Comparison of ENCODE assay signal across 21 cellular contexts in genomic region chr16:64398795-64399194, GRCh38.
DNase-seq lines count a peak whose midpoint lies in the region; ATAC-seq, FAIRE-seq and TF ChIP-seq lines count a peak whose summit lies in the region.
"Had no signal": no experiment of that assay in that cellular context is flagged by ENCODE, and none has a peak within 500 bp of the region (broad histone marks: within the 10 kb centered on the region; RNA-seq: fewer than 3 reads in every experiment).

No MANE protein-coding gene starts in this region.

- 80% methylated on average over 5 of the region's 5 CpGs for WGBS in esophagus muscularis mucosa

- no peaks in the 10 kb centered on the region for H4K20me1 ChIP-seq in PC-3 (ENCODE audit: low read length)

- TF ChIP-seq POLR2A in vagina (IDR thresholded peaks at IDR 0.05) (no peak), esophagus muscularis mucosa (IDR thresholded peaks at IDR 0.05; ENCODE audit: low read depth) (no peak), breast epithelium (IDR thresholded peaks at IDR 0.05) (no peak)

- no peak for TF ChIP-seq EP300 in esophagus muscularis mucosa (IDR thresholded peaks at IDR 0.05)

- no peaks in the 10 kb centered on the region for H3K9me2 ChIP-seq in PC-3 (replicated peaks; ENCODE audit: low read length)

- ATAC-seq in PC-3 (peak; percentile 96), HG02884 (IDR thresholded peaks at IDR 0.05; ENCODE audit: unreplicated experiment) (no peak)
- ATAC-seq: Panc1 had no signal

- no peak overlapping the region for H2AFZ ChIP-seq in PC-3 (ENCODE audit: low read length)

- no TSS peak for BruUV-seq in PC-3 (replicated peaks; lab: Mats Ljungman, UMichigan)

- DNase-seq in ELR (ENCODE audit: low read depth): peak; percentile 51
- DNase-seq in PC-3: peak; percentile 72
- peak; percentile 89 for DNase-seq in bronchial epithelial cell (ENCODE audit: low read depth)
- DNase-seq in lung microvascular endothelial cell (ENCODE audit: low read depth in 2 of 2): peak; percentile 12 to 16
- DNase-seq in vagina (ENCODE audit: extremely low spot score in 2 of 2): no peak
- no peak for DNase-seq in esophagus muscularis mucosa (ENCODE audit: extremely low spot score)
- DNase-seq in breast epithelium (ENCODE audit: low spot score in 2 of 2): no peak
- DNase-seq: AML-193; C1 segment of cervical spinal cord; CD8-positive, alpha-beta memory T cell; KBM-7; NCI-H1092; NCI-H1436 treated with DMSO at 0.1 percent for 48 hours; NCI-H2029; NCI-H2227 treated with DMSO at 0.1 percent for 48 hours; NCI-H510A; NCI-H748 treated with DMSO at 0.1 percent for 48 hours; NK-92 treated with Interleukin-12 subunit alpha and Interleukin-12 subunit beta, amount 100 ng/mL, for 24 hours had no signal

- FAIRE-seq in bronchial epithelial cell (lab: Jason Lieb, UNC): no peak
- FAIRE-seq: H54 had no signal

- intact Hi-C loops in PC-3 (cut with micrococcal nuclease): no loop called here
- intact Hi-C loops in vagina (cut with DNase I): no loop called here
- intact Hi-C loops in esophagus muscularis mucosa (cut with DNase I): no loop called here
- intact Hi-C loops in breast epithelium (cut with DNase I; ENCODE audit: low total_unique reads): no loop called here

- H3K9me3 ChIP-seq in PC-3 (ENCODE audit: low read length) (no peaks in the 10 kb centered on the region), vagina (no peaks in the 10 kb centered on the region), esophagus muscularis mucosa (no peaks in the 10 kb centered on the region), breast epithelium (no peaks in the 10 kb centered on the region)

- H3K36me3 ChIP-seq in PC-3 (ENCODE audit: low read depth, low read length): no peaks in the 10 kb centered on the region
- no peaks in the 10 kb centered on the region for H3K36me3 ChIP-seq in bronchial epithelial cell (ENCODE audit: control insufficient read depth, insufficient read depth, low read length)
- H3K36me3 ChIP-seq in vagina: no peaks in the 10 kb centered on the region
- H3K36me3 ChIP-seq in esophagus muscularis mucosa: no peaks in the 10 kb centered on the region
- H3K36me3 ChIP-seq in breast epithelium: no peaks in the 10 kb centered on the region

- H3F3A ChIP-seq in PC-3 (ENCODE audit: low read length, unreplicated experiment): no peaks in the 10 kb centered on the region

- CTCF ChIA-PET in PC-3 (lab: Charles Lee): no interaction called here

- peaks cover 31% of the 10 kb centered on the region for H3K4me1 ChIP-seq in PC-3 (ENCODE audit: insufficient read depth, low read length)
- H3K4me1 ChIP-seq in vagina: no peaks in the 10 kb centered on the region
- H3K4me1 ChIP-seq in esophagus muscularis mucosa: no peaks in the 10 kb centered on the region
- no peaks in the 10 kb centered on the region for H3K4me1 ChIP-seq in breast epithelium

- no peak overlapping the region; the same call in 1 of the 2 replicates for H3K9ac ChIP-seq in PC-3 (ENCODE audit: low read length)

- H3K27me3 ChIP-seq in PC-3 (ENCODE audit: low read length) (no peaks in the 10 kb centered on the region), bronchial epithelial cell (ENCODE audit: control insufficient read depth, insufficient read depth, low read length) (no peaks in the 10 kb centered on the region), vagina (no peaks in the 10 kb centered on the region), esophagus muscularis mucosa (no peaks in the 10 kb centered on the region), breast epithelium (no peaks in the 10 kb centered on the region)

- H3K4me3 ChIP-seq in PC-3 (ENCODE audit: low read length) (no peak overlapping the region), bronchial epithelial cell (ENCODE audit: low read depth, low read length) (no peak overlapping the region), vagina (no peak overlapping the region), esophagus muscularis mucosa (no peak overlapping the region), breast epithelium (no peak overlapping the region)

- POLR2A ChIA-PET in PC-3 (lab: Charles Lee; ENCODE audit: unreplicated experiment): no interaction called here

- H3K4me2 ChIP-seq in PC-3 (ENCODE audit: low read length): peak overlapping the region; percentile 21

- peak overlapping the region; percentile 62 for H3K27ac ChIP-seq in PC-3 (ENCODE audit: low read length)
- H3K27ac ChIP-seq in vagina: no peak overlapping the region
- no peak overlapping the region for H3K27ac ChIP-seq in esophagus muscularis mucosa (replicated peaks in 1 of 4)
- no peak overlapping the region for H3K27ac ChIP-seq in breast epithelium

- H3K79me2 ChIP-seq in PC-3 (ENCODE audit: low read length): no peaks in the 10 kb centered on the region

- no peak for TF ChIP-seq CTCF in PC-3 (conservative IDR thresholded peaks at IDR 0.05; ENCODE audit: low read depth, low read length)
- TF ChIP-seq CTCF in bronchial epithelial cell (IDR thresholded peaks at IDR 0.05; ENCODE audit: insufficient read depth, low read length, severe bottlenecking): no peak
- TF ChIP-seq CTCF in vagina (IDR thresholded peaks at IDR 0.05): no peak
- no peak for TF ChIP-seq CTCF in esophagus muscularis mucosa (IDR thresholded peaks at IDR 0.05)
- no peak for TF ChIP-seq CTCF in breast epithelium (IDR thresholded peaks at IDR 0.05)

Comparison
In these comparisons a context has a peak if more than half of its experiments do, and no peak if none do; other contexts are left out.
1. DNase-seq: peak in ELR (single experiment), PC-3 (single experiment), bronchial epithelial cell (single experiment) and lung microvascular endothelial cell (2 of 2); none in vagina (0 of 2), esophagus muscularis mucosa (single experiment) and breast epithelium (0 of 2).